ENCODE assay signal across 8 cellular contexts in the genomic region with DNA sequence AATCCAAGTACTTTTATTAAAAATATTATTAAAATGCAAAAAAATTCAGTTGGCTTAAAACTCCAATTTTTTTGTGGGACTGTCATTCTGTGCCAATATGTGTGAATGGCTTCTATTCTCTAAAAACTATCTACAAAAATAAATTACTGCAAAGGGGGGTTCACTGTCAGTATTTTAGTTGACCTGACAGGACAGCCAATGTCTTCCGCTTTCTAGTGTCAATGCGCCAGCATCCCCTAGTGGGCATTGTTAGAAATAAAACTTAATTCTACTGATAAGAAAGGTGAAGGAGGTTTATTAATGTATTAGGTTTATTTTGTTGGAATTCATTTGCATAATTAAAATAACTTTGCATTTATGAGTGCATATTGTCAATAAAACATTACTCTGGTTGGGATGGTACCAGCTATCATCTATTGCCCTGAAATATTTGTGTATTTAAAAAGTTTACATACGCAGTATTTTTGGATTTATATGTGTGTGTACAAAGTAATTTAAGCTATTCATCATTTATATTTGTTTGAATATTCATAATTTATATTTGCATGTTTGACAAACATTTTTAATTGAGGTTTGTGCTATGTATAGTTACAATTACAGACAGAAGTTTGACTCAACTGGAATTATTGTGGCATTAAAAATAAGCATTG.
DNase-seq lines count a peak whose midpoint lies in the region; ATAC-seq and TF ChIP-seq lines count a peak whose summit lies in the region.

No MANE protein-coding gene starts in this region.

- H4K20me1 ChIP-seq in PC-3 (ENCODE audit: low read length): no peaks in the 10 kb centered on the region
- no peaks in the 10 kb centered on the region for H4K20me1 ChIP-seq in osteoblast (ENCODE audit: insufficient read depth, low read length)

- H3K4me2 ChIP-seq in PC-3 (ENCODE audit: low read length): no peak overlapping the region
- no peak overlapping the region for H3K4me2 ChIP-seq in osteoblast (ENCODE audit: insufficient read depth, low read length)

- ATAC-seq in HG02870 (IDR thresholded peaks at IDR 0.05; ENCODE audit: unreplicated experiment) (peak; percentile 60), PC-3 (no peak), GM18873 (IDR thresholded peaks at IDR 0.05; ENCODE audit: low FRiP score, unreplicated experiment) (no peak), HG03135 (IDR thresholded peaks at IDR 0.05; ENCODE audit: unreplicated experiment) (no peak)

- H3F3A ChIP-seq in PC-3 (ENCODE audit: low read length, unreplicated experiment): no peaks in the 10 kb centered on the region

- TF ChIP-seq CTCF in PC-3 (conservative IDR thresholded peaks at IDR 0.05; ENCODE audit: low read depth, low read length): peak; percentile 69
- peak; percentile 54 to 86 (median 74) for TF ChIP-seq CTCF in dorsolateral prefrontal cortex (IDR thresholded peaks at IDR 0.05 in 54 of 56, conservative IDR thresholded peaks at IDR 0.05 in 2 of 56; ENCODE audit: low read depth in 1 of 56, partially characterized antibody in 56 of 56)
- peak; percentile 82 for TF ChIP-seq CTCF in osteoblast (IDR thresholded peaks at IDR 0.05; ENCODE audit: extremely low read depth, low read depth, low read length)

- no peaks in the 10 kb centered on the region for H3K9me2 ChIP-seq in PC-3 (replicated peaks; ENCODE audit: low read length)

- H3K4me1 ChIP-seq in PC-3 (ENCODE audit: insufficient read depth, low read length) (no peaks in the 10 kb centered on the region), osteoblast (ENCODE audit: insufficient read depth, low read length) (no peaks in the 10 kb centered on the region)

- no TSS peak for BruUV-seq in PC-3 (replicated peaks; lab: Mats Ljungman, UMichigan)

- H3K27me3 ChIP-seq in PC-3 (ENCODE audit: low read length): no peaks in the 10 kb centered on the region
- H3K27me3 ChIP-seq in dorsolateral prefrontal cortex: no peaks in the 10 kb centered on the region
- H3K27me3 ChIP-seq in osteoblast (ENCODE audit: insufficient read depth, low read length): no peaks in the 10 kb centered on the region

- intact Hi-C loops in PC-3 (cut with micrococcal nuclease) (no loop called here), dorsolateral prefrontal cortex (cut with DNase I) (no loop called here)

- H3K9me3 ChIP-seq in PC-3 (ENCODE audit: low read length) (0 out of 2 replicates have a peak, but pooled peaks cover 5% of the 10 kb centered on the region), osteoblast (ENCODE audit: low read depth, low read length) (no peaks in the 10 kb centered on the region)

- CTCF ChIA-PET in PC-3 (lab: Charles Lee): no interaction called here

- no peak overlapping the region for H3K27ac ChIP-seq in PC-3 (ENCODE audit: low read length)
- no peak overlapping the region for H3K27ac ChIP-seq in dorsolateral prefrontal cortex
- no peak overlapping the region for H3K27ac ChIP-seq in osteoblast (ENCODE audit: low read depth, low read length)

- H2AFZ ChIP-seq in PC-3 (ENCODE audit: low read length) (no peak overlapping the region), osteoblast (ENCODE audit: low read length) (no peak overlapping the region)

- H3K36me3 ChIP-seq in PC-3 (ENCODE audit: low read depth, low read length): no peaks in the 10 kb centered on the region; the same call in 1 of the 2 replicates
- no peaks in the 10 kb centered on the region for H3K36me3 ChIP-seq in osteoblast (ENCODE audit: insufficient read depth, low read length)

- H3K9ac ChIP-seq in PC-3 (ENCODE audit: low read length): no peak overlapping the region

- H3K79me2 ChIP-seq in PC-3 (ENCODE audit: low read length) (no peaks in the 10 kb centered on the region), osteoblast (ENCODE audit: insufficient read depth, low read length) (no peaks in the 10 kb centered on the region)

- DNase-seq in DMS 273 (lab: John Stamatoyannopoulos, UW; ENCODE audit: unreplicated experiment): peak; percentile 49
- no peak for DNase-seq in DMS 273 treated with DMSO at 0.1 percent for 48 hours (lab: John Stamatoyannopoulos, UW)
- peak; percentile 36 for DNase-seq in PC-3
- peak in 1 of 10 donors; percentile 9 for DNase-seq in dorsolateral prefrontal cortex
- no peak for DNase-seq in osteoblast (ENCODE audit: insufficient read length, low spot score, missing footprints)

- POLR2A ChIA-PET in PC-3 (lab: Charles Lee; ENCODE audit: unreplicated experiment): no interaction called here

- H3K4me3 ChIP-seq in PC-3 (ENCODE audit: low read length): no peak overlapping the region
- no peak overlapping the region for H3K4me3 ChIP-seq in dorsolateral prefrontal cortex
- H3K4me3 ChIP-seq in osteoblast (ENCODE audit: insufficient read depth, low read length): no peak overlapping the region

Comparison
In these comparisons a context has a peak if more than half of its experiments do, and no peak if none do; other contexts are left out.
1. DNase-seq: peak in DMS 273 (single experiment) and PC-3 (single experiment); none in DMS 273 treated with DMSO at 0.1 percent for 48 hours (single experiment) and osteoblast (single experiment).
2. Peak in every context shown above with its lines, with median percentiles within 50 percentile points of each other: CTCF ChIP-seq.